15 cellular contexts compared by ENCODE assay signal in the genomic region with DNA sequence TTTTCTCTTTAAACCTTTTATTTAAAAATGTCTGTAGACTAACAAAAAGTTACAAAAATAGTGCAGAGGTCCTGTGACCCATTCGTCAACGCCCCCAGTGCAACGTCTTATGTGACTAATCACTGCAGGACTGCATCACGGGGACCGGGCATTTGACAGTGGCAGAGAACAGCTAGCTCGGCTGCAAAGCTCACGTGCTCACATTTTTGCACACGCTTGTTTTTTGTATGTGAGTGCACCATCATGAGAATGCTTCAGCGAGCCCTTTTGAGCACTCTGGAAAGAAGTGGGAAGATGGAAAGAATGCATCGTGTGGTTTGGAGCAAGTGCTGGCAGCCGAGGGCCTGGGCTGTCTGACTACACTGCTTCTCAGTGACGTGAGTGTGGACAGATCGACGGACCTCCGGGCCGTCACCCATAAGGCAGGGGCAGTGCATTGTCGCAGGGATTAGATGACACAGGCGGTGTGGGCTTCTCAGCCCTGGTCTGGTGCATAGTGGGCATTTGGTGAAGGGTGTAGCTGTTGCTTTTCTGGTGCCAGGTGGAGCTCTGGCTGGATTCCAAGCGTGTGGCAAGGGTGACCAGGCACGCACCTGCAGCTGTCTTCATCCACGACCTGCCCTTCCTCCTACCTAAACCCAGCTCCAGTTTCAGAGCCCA. TPM values are rescaled to one million over a fixed set of nuclear protein-coding genes. Genes with fewer than 3 reads are reported as not detected.
DNase-seq lines count a peak whose midpoint lies in the region; ATAC-seq and TF ChIP-seq lines count a peak whose summit lies in the region.
"Had no signal": no experiment of that assay in that cellular context is flagged by ENCODE, and none has a peak within 500 bp of the region (broad histone marks: within the 10 kb centered on the region; RNA-seq: fewer than 3 reads in every experiment).

No MANE protein-coding gene starts in this region.

- peaks cover 9% of the 10 kb centered on the region for H3K36me3 Mint-ChIP-seq in chondrocyte (ENCODE audit: low read depth)

- H3K27ac ChIP-seq in muscle layer of colon (ENCODE audit: low read depth, low read length): no peak overlapping the region
- no peak overlapping the region for H3K27ac ChIP-seq in RWPE1
- H3K27ac ChIP-seq: cardiac muscle cell had no signal

- POLR2A ChIA-PET in RWPE1 (lab: Yijun Ruan, JAX; ENCODE audit: low non-redundant PET): no interaction called here

- ATAC-seq in HG03095 (IDR thresholded peaks at IDR 0.05; ENCODE audit: unreplicated experiment) (no peak), GM21825 (IDR thresholded peaks at IDR 0.05; ENCODE audit: unreplicated experiment) (no peak), HG02642 (IDR thresholded peaks at IDR 0.05; ENCODE audit: poor library complexity, unreplicated experiment) (no peak)
- ATAC-seq: activated CD4-positive, CD25-positive, alpha-beta regulatory T cell treated with anti-CD3 and anti-CD28 coated beads, Interleukin-2, amount 50 U/mL, for 24 hours; activated T-helper 17 cell treated with anti-CD3 and anti-CD28 coated beads, Interleukin-2, amount 50 U/mL, for 72 hours; HCT116 had no signal

- peaks cover 16% of the 10 kb centered on the region for H3K9me3 Mint-ChIP-seq in chondrocyte (ENCODE audit: low read depth)
- H3K9me3 Mint-ChIP-seq: activated T-helper 17 cell treated with anti-CD3 and anti-CD28 coated beads, Interleukin-2, amount 50 U/mL, for 72 hours had no signal

- H3K36me3 ChIP-seq in muscle layer of colon (ENCODE audit: insufficient read depth, low read length): no peaks in the 10 kb centered on the region
- H3K36me3 ChIP-seq: cardiac muscle cell had no signal

- CTCF ChIA-PET in RWPE1 (lab: Yijun Ruan, JAX): interaction anchor here (0.6 to 0.7 kb wide), 2 partner anchors 12 to 38 kb away, joined by 3 to 4 read pairs; no protein-coding TSS in a partner anchor

- H3K27me3 Mint-ChIP-seq in chondrocyte (ENCODE audit: low read depth): peaks cover 32% of the 10 kb centered on the region

- peak overlapping the region; percentile 38 for H3K4me3 Mint-ChIP-seq in chondrocyte (ENCODE audit: unreplicated experiment)
- H3K4me3 Mint-ChIP-seq: activated T-helper 17 cell treated with anti-CD3 and anti-CD28 coated beads, Interleukin-2, amount 50 U/mL, for 72 hours had no signal

- no peak for TF ChIP-seq RAD21 in Ishikawa (IDR thresholded peaks at IDR 0.05; ENCODE audit: low read depth)

- H3K27me3 ChIP-seq in muscle layer of colon (ENCODE audit: control insufficient read depth in 1 of 2, insufficient read depth in 2 of 2, low read length in 2 of 2): no peaks in the 10 kb centered on the region

- peak; percentile 69 for DNase-seq in AG08395 (ENCODE audit: low spot score)
- no peak for DNase-seq in chondrocyte (ENCODE audit: low spot score)
- no peak for DNase-seq in RWPE1 (ENCODE audit: low spot score)
- DNase-seq: NCI-H1417 treated with DMSO at 0.1 percent for 48 hours, retina, SHP77 treated with DMSO at 0.1 percent for 48 hours had no signal

- H3K9me3 ChIP-seq in muscle layer of colon (ENCODE audit: low read length): no peaks in the 10 kb centered on the region

- H3K4me1 Mint-ChIP-seq in chondrocyte (ENCODE audit: low read depth): peaks cover 16% of the 10 kb centered on the region
- H3K4me1 Mint-ChIP-seq: activated T-helper 17 cell treated with anti-CD3 and anti-CD28 coated beads, Interleukin-2, amount 50 U/mL, for 72 hours had no signal

- H3K4me1 ChIP-seq in muscle layer of colon (ENCODE audit: insufficient read depth, low read length): peaks cover 14% of the 10 kb centered on the region

- H3K27ac Mint-ChIP-seq in chondrocyte (ENCODE audit: unreplicated experiment): peak overlapping the region; percentile 70
- H3K27ac Mint-ChIP-seq: activated T-helper 17 cell treated with anti-CD3 and anti-CD28 coated beads, Interleukin-2, amount 50 U/mL, for 72 hours had no signal

- TF ChIP-seq CTCF in chondrocyte (IDR thresholded peaks at IDR 0.05) (no peak), RWPE1 (conservative IDR thresholded peaks at IDR 0.05; ENCODE audit: low read depth) (no peak)

- no peak for TF ChIP-seq EP300 in Ishikawa (IDR thresholded peaks at IDR 0.05; ENCODE audit: borderline replicate concordance)

- peak overlapping the region; percentile 7 for H3K9ac ChIP-seq in muscle layer of colon (ENCODE audit: low read length)

- H3K4me3 ChIP-seq in muscle layer of colon (ENCODE audit: low read depth in 1 of 2, low read length in 2 of 2): no peak overlapping the region
- H3K4me3 ChIP-seq: cardiac muscle cell had no signal

TF ChIP-seq in Ishikawa, 13 proteins besides CTCF, POLR2A, EP300 and RAD21:
- TF ChIP-seq TCF12 (IDR thresholded peaks at IDR 0.05; ENCODE audit: low read depth) (no peak), TAF1 (IDR thresholded peaks at IDR 0.05; ENCODE audit: low read depth) (no peak), EGR1 (IDR thresholded peaks at IDR 0.05) (no peak), NFIC (IDR thresholded peaks at IDR 0.05) (no peak; the same call in 1 of the 2 replicates), ZBTB7A (IDR thresholded peaks at IDR 0.05; ENCODE audit: low read depth) (no peak), CREB1 (IDR thresholded peaks at IDR 0.05; ENCODE audit: low read depth) (no peak)
- TF ChIP-seq, protein P1, sequence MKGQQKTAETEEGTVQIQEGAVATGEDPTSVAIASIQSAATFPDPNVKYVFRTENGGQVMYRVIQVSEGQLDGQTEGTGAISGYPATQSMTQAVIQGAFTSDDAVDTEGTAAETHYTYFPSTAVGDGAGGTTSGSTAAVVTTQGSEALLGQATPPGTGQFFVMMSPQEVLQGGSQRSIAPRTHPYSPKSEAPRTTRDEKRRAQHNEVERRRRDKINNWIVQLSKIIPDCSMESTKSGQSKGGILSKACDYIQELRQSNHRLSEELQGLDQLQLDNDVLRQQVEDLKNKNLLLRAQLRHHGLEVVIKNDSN (IDR thresholded peaks at IDR 0.05): no peak
- TF ChIP-seq, protein P2, sequence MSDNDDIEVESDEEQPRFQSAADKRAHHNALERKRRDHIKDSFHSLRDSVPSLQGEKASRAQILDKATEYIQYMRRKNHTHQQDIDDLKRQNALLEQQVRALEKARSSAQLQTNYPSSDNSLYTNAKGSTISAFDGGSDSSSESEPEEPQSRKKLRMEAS (IDR thresholded peaks at IDR 0.05): peak; percentile 35; the same call in 1 of the 2 replicates
- TF ChIP-seq, protein P3, sequence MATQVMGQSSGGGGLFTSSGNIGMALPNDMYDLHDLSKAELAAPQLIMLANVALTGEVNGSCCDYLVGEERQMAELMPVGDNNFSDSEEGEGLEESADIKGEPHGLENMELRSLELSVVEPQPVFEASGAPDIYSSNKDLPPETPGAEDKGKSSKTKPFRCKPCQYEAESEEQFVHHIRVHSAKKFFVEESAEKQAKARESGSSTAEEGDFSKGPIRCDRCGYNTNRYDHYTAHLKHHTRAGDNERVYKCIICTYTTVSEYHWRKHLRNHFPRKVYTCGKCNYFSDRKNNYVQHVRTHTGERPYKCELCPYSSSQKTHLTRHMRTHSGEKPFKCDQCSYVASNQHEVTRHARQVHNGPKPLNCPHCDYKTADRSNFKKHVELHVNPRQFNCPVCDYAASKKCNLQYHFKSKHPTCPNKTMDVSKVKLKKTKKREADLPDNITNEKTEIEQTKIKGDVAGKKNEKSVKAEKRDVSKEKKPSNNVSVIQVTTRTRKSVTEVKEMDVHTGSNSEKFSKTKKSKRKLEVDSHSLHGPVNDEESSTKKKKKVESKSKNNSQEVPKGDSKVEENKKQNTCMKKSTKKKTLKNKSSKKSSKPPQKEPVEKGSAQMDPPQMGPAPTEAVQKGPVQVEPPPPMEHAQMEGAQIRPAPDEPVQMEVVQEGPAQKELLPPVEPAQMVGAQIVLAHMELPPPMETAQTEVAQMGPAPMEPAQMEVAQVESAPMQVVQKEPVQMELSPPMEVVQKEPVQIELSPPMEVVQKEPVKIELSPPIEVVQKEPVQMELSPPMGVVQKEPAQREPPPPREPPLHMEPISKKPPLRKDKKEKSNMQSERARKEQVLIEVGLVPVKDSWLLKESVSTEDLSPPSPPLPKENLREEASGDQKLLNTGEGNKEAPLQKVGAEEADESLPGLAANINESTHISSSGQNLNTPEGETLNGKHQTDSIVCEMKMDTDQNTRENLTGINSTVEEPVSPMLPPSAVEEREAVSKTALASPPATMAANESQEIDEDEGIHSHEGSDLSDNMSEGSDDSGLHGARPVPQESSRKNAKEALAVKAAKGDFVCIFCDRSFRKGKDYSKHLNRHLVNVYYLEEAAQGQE (IDR thresholded peaks at IDR 0.05; ENCODE audit: low read depth): no peak

RNA-seq across cellular contexts. Expression of a gene that starts 17.7 kb away (rescaled TPM):
- total RNA-seq in chondrocyte: 158 to 184 TPM (median 162 TPM) in 3 replicates

RNA-seq across cellular contexts. Expression of a gene that starts 41.3 kb away (rescaled TPM):
- 4.6 to 12.8 TPM (median 9.1 TPM) in 3 replicates for total RNA-seq in chondrocyte
